Comparison of ENCODE assay signal across 10 cellular contexts in the genomic region with DNA sequence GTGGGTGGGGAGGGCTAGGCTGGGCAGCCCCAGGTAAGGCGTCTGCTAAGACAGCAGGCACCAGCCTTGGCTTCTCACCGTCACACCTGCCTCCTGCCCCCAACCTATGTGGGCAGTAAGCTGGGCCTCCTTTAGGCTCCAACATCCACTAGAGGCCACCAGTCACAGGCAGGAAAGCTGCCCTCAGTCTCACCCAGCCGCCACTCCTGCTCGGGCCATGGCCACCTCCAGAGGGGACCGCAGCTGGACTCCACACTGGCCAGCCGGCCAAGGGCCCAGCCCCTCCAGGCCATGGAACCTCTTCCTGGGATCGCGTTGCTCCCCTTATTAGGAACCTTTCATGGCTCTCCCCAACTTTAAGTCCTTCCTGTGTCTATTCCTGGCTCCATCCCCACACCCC.
A peak's percentile ranks its signal among the peaks of the same experiment; 100 is the strongest.
DNase-seq lines count a peak whose midpoint lies in the region; ATAC-seq and TF ChIP-seq lines count a peak whose summit lies in the region.
"Had no signal": no experiment of that assay in that cellular context is flagged by ENCODE, and none has a peak within 500 bp of the region (broad histone marks: within the 10 kb centered on the region; RNA-seq: fewer than 3 reads in every experiment).

No MANE protein-coding gene starts in this region.

- H3K4me1 Mint-ChIP-seq in GM23338 = peaks cover 50% of the 10 kb centered on the region
- peaks cover 49% of the 10 kb centered on the region for H3K4me1 Mint-ChIP-seq in WTC11

- H3K9ac ChIP-seq in skeletal muscle satellite cell (ENCODE audit: low read depth, low read length) = peak overlapping the region; percentile 71

- no peaks in the 10 kb centered on the region for H3K9me3 ChIP-seq in right cardiac atrium (ENCODE audit: control insufficient read depth, low read length)
- no peaks in the 10 kb centered on the region for H3K9me3 ChIP-seq in skeletal muscle satellite cell (replicated peaks; ENCODE audit: low read length)

- H3K4me3 ChIP-seq in GM23338 = no peak overlapping the region
- no peak overlapping the region for H3K4me3 ChIP-seq in right cardiac atrium (ENCODE audit: low read length)
- H3K4me3 ChIP-seq in skeletal muscle satellite cell (ENCODE audit: low read length) = no peak overlapping the region

- intact Hi-C loops in right cardiac atrium (cut with DNase I) = loop anchor here in 2 of 4 donors (5.0 to 10.0 kb wide), 3 partner anchors 133 to 210 kb away; a partner anchor contains a TSS

- H3K27me3 Mint-ChIP-seq in GM23338 (ENCODE audit: insufficient read depth, low read depth, poor library complexity) (peaks cover 33% of the 10 kb centered on the region), WTC11 (ENCODE audit: low read depth) (no peaks in the 10 kb centered on the region)
- H3K27me3 Mint-ChIP-seq: activated naive CD8-positive, alpha-beta T cell treated with anti-CD3 and anti-CD28 coated beads, Interleukin-2, amount 50 U/mL, for 24 hours had no signal

- peaks cover 26% of the 10 kb centered on the region for H4K20me1 ChIP-seq in GM23338 (replicated peaks; ENCODE audit: insufficient read depth)

- CTCF ChIA-PET in WTC11 (lab: Charles Lee) = interaction anchor here (0.7 to 7.4 kb wide), 16 partner anchors 10 to 517 kb away, joined by 3 to 59 read pairs (median 6); no protein-coding TSS in a partner anchor

- POLR2A ChIA-PET in WTC11 (lab: Charles Lee) = interaction anchor here (0.8 to 1.7 kb wide), 4 partner anchors 11 to 215 kb away, joined by 3 to 5 read pairs (median 4); no protein-coding TSS in a partner anchor

- H3K4me2 ChIP-seq in GM23338 (no peak overlapping the region), skeletal muscle satellite cell (ENCODE audit: low read length) (peak overlapping the region; percentile 50)

- no peaks in the 10 kb centered on the region for H3K9me2 ChIP-seq in GM23338 (ENCODE audit: insufficient read depth)

- WGBS in right cardiac atrium = 64% methylated on average over 8 of the region's 8 CpGs

- no peak overlapping the region for H2AFZ ChIP-seq in GM23338

- peaks cover 37% of the 10 kb centered on the region for H3K4me1 ChIP-seq in GM23338 (ENCODE audit: insufficient read depth)
- H3K4me1 ChIP-seq in right cardiac atrium (ENCODE audit: control insufficient read depth, insufficient read depth, low read length) = peaks cover 52% of the 10 kb centered on the region
- peaks cover 68% of the 10 kb centered on the region for H3K4me1 ChIP-seq in skeletal muscle satellite cell (ENCODE audit: control insufficient read depth, insufficient read depth, low read length)

- no peak for DNase-seq in GM23338 (ENCODE audit: low spot score)
- no peak for DNase-seq in WTC11 (ENCODE audit: low spot score)
- peak in 2 of 3 donors; percentile 68 to 70 for DNase-seq in right cardiac atrium
- DNase-seq in NCI-H146 treated with DMSO at 0.1 percent for 48 hours (lab: John Stamatoyannopoulos, UW; ENCODE audit: unreplicated experiment) = no peak
- DNase-seq in HuH-7 (ENCODE audit: low spot score) = no peak
- DNase-seq in AML-193 (lab: John Stamatoyannopoulos, UW) = no peak
- no peak for DNase-seq in DMS53 treated with DMSO at 0.1 percent for 48 hours (lab: John Stamatoyannopoulos, UW; ENCODE audit: unreplicated experiment)
- DNase-seq: activated naive CD8-positive, alpha-beta T cell treated with anti-CD3 and anti-CD28 coated beads, Interleukin-2, amount 50 U/mL, for 24 hours; NCI-H187 had no signal

- ATAC-seq in GM23338 (peak; percentile 8), WTC11 (peak; percentile 4; the same call in 1 of the 2 replicates), right cardiac atrium (peak; percentile 7 to 14)
- ATAC-seq: activated naive CD8-positive, alpha-beta T cell treated with anti-CD3 and anti-CD28 coated beads, Interleukin-2, amount 50 U/mL, for 24 hours had no signal

- TF ChIP-seq CTCF in GM23338 (conservative IDR thresholded peaks at IDR 0.05; ENCODE audit: low read depth in 2 of 2) (peak in 1 of 2 experiments; percentile 42; a peak in 2 of 4 replicates), WTC11 (IDR thresholded peaks at IDR 0.05) (no peak)

- H3K27ac ChIP-seq in GM23338 (ENCODE audit: low read depth) = no peak overlapping the region
- H3K27ac ChIP-seq in right cardiac atrium (ENCODE audit: low read length) = peak overlapping the region; percentile 81

- H3K9me3 Mint-ChIP-seq in GM23338 (no peaks in the 10 kb centered on the region), WTC11 (no peaks in the 10 kb centered on the region)
- H3K9me3 Mint-ChIP-seq: activated naive CD8-positive, alpha-beta T cell treated with anti-CD3 and anti-CD28 coated beads, Interleukin-2, amount 50 U/mL, for 24 hours had no signal

- peaks cover 13% of the 10 kb centered on the region for H3K36me3 Mint-ChIP-seq in GM23338 (ENCODE audit: low read depth)
- H3K36me3 Mint-ChIP-seq in WTC11 = peaks cover 6% of the 10 kb centered on the region

- no peak overlapping the region for H3K27ac Mint-ChIP-seq in GM23338
- H3K27ac Mint-ChIP-seq in WTC11 = peak overlapping the region; percentile 58
- H3K27ac Mint-ChIP-seq: activated naive CD8-positive, alpha-beta T cell treated with anti-CD3 and anti-CD28 coated beads, Interleukin-2, amount 50 U/mL, for 24 hours had no signal

- H3K27me3 ChIP-seq in GM23338 (ENCODE audit: insufficient read depth) = no peaks in the 10 kb centered on the region
- no peaks in the 10 kb centered on the region for H3K27me3 ChIP-seq in right cardiac atrium (ENCODE audit: control insufficient read depth, insufficient read depth)
- no peaks in the 10 kb centered on the region for H3K27me3 ChIP-seq in skeletal muscle satellite cell (ENCODE audit: control insufficient read depth, insufficient read depth, low read length)

- peaks cover 76% of the 10 kb centered on the region for H3K79me2 ChIP-seq in GM23338 (replicated peaks; ENCODE audit: insufficient read depth)

- H3K36me3 ChIP-seq in GM23338 (ENCODE audit: insufficient read depth) = no peaks in the 10 kb centered on the region; the same call in 1 of the 2 replicates
- H3K36me3 ChIP-seq in skeletal muscle satellite cell (ENCODE audit: insufficient read depth, low read length) = peaks cover 10% of the 10 kb centered on the region

- H3K4me3 Mint-ChIP-seq in GM23338 (no peak overlapping the region; the same call in 2 of the 3 replicates), WTC11 (no peak overlapping the region)
- H3K4me3 Mint-ChIP-seq: activated naive CD8-positive, alpha-beta T cell treated with anti-CD3 and anti-CD28 coated beads, Interleukin-2, amount 50 U/mL, for 24 hours had no signal

- H3F3A ChIP-seq in GM23338 (replicated peaks; ENCODE audit: low read depth) = 0 out of 2 replicates have a peak, but pooled peaks cover 5% of the 10 kb centered on the region

TF ChIP-seq in GM23338, 12 proteins besides CTCF, POLR2A, EP300 and RAD21 (continues in another document):
- TF ChIP-seq ZNF114 (CRISPR knock-in tag; IDR thresholded peaks at IDR 0.05) (no peak), NANOG (IDR thresholded peaks at IDR 0.05; ENCODE audit: borderline replicate concordance) (no peak), STAT1 (IDR thresholded peaks at IDR 0.05; ENCODE audit: unreplicated experiment) (no peak), CREB1 (CRISPR knock-in tag; IDR thresholded peaks at IDR 0.05; ENCODE audit: low read depth) (no peak), EZH2phosphoT487 (IDR thresholded peaks at IDR 0.05; ENCODE audit: unreplicated experiment) (no peak), JUNB (IDR thresholded peaks at IDR 0.05; ENCODE audit: unreplicated experiment) (no peak), POLR2AphosphoS5 (IDR thresholded peaks at IDR 0.05; ENCODE audit: low read depth) (no peak), EZH2 (IDR thresholded peaks at IDR 0.05; ENCODE audit: low read depth, unreplicated experiment) (no peak), ZNF331 (CRISPR knock-in tag; IDR thresholded peaks at IDR 0.05; ENCODE audit: low read depth) (no peak)
- TF ChIP-seq, protein P1, sequence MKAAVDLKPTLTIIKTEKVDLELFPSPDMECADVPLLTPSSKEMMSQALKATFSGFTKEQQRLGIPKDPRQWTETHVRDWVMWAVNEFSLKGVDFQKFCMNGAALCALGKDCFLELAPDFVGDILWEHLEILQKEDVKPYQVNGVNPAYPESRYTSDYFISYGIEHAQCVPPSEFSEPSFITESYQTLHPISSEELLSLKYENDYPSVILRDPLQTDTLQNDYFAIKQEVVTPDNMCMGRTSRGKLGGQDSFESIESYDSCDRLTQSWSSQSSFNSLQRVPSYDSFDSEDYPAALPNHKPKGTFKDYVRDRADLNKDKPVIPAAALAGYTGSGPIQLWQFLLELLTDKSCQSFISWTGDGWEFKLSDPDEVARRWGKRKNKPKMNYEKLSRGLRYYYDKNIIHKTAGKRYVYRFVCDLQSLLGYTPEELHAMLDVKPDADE (IDR thresholded peaks at IDR 0.05) = no peak

TF ChIP-seq in WTC11, 78 proteins besides CTCF, POLR2A, EP300 and RAD21:
- TF ChIP-seq ELF4 (CRISPR knock-in tag; IDR thresholded peaks at IDR 0.05; ENCODE audit: low read depth) (no peak), FOXP1 (CRISPR knock-in tag; IDR thresholded peaks at IDR 0.05; ENCODE audit: borderline replicate concordance) (no peak), ZBTB21 (CRISPR knock-in tag; IDR thresholded peaks at IDR 0.05; ENCODE audit: borderline replicate concordance) (no peak), TEAD4 (CRISPR knock-in tag; IDR thresholded peaks at IDR 0.05) (no peak), NR3C1 (CRISPR knock-in tag; conservative IDR thresholded peaks at IDR 0.05; ENCODE audit: low read depth) (no peak), NR1H2 (CRISPR knock-in tag; IDR thresholded peaks at IDR 0.05) (no peak), KAT7 (CRISPR knock-in tag; IDR thresholded peaks at IDR 0.05; ENCODE audit: borderline replicate concordance) (no peak), PRRX2 (CRISPR knock-in tag; IDR thresholded peaks at IDR 0.05) (no peak)
- TF ChIP-seq, protein P2, sequence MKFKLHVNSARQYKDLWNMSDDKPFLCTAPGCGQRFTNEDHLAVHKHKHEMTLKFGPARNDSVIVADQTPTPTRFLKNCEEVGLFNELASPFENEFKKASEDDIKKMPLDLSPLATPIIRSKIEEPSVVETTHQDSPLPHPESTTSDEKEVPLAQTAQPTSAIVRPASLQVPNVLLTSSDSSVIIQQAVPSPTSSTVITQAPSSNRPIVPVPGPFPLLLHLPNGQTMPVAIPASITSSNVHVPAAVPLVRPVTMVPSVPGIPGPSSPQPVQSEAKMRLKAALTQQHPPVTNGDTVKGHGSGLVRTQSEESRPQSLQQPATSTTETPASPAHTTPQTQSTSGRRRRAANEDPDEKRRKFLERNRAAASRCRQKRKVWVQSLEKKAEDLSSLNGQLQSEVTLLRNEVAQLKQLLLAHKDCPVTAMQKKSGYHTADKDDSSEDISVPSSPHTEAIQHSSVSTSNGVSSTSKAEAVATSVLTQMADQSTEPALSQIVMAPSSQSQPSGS (CRISPR knock-in tag; IDR thresholded peaks at IDR 0.05; ENCODE audit: borderline replicate concordance, low read depth) = no peak
- TF ChIP-seq, protein P3, sequence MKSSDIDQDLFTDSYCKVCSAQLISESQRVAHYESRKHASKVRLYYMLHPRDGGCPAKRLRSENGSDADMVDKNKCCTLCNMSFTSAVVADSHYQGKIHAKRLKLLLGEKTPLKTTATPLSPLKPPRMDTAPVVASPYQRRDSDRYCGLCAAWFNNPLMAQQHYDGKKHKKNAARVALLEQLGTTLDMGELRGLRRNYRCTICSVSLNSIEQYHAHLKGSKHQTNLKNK (CRISPR knock-in tag; IDR thresholded peaks at IDR 0.05) = no peak
TF ChIP-seq in WTC11: peak in this region for 0.

Comparison
In these comparisons a context has a peak if more than half of its experiments do, and no peak if none do; other contexts are left out.
1. DNase-seq: peak in right cardiac atrium (2 of 3); none in GM23338 (single experiment), WTC11 (single experiment), NCI-H146 treated with DMSO at 0.1 percent for 48 hours (single experiment), HuH-7 (single experiment), AML-193 (0 of 2) and DMS53 treated with DMSO at 0.1 percent for 48 hours (single experiment).
2. Peak in every context shown above with its lines, with median percentiles within 50 percentile points of each other: ATAC-seq.